22 cellular contexts compared by ENCODE assay signal in the genomic region with DNA sequence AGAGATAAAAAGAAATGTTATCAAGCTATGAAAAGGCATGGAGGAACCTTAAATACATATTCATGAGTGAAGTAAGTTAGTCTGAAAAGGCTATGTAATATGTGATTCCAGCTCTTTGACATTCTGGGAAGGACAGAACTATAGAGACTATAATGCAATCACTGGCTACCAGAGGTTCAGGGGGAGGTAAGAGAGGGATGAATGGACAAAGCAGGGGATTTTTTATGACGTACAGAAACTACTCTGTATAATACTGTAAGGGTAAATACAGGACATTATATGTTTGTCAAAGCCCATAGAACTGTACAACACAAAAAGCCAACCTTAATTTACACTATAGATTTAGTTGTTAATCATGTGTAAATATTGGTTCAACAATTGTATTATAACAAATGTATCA. TPM values are rescaled to one million over a fixed set of nuclear protein-coding genes. Genes with fewer than 3 reads are reported as not detected.
A peak's percentile ranks its signal among the peaks of the same experiment; 100 is the strongest.
DNase-seq lines count a peak whose midpoint lies in the region; ATAC-seq and TF ChIP-seq lines count a peak whose summit lies in the region.
"Had no signal": no experiment of that assay in that cellular context is flagged by ENCODE, and none has a peak within 500 bp of the region (broad histone marks: within the 10 kb centered on the region; RNA-seq: fewer than 3 reads in every experiment).

No MANE protein-coding gene starts in this region.

- H3K4me1 ChIP-seq in Karpas-422 (ENCODE audit: low read length) (peaks cover 86% of the 10 kb centered on the region), HAP-1 (no peaks in the 10 kb centered on the region)

- peak overlapping the region; percentile 82 for H3K27ac ChIP-seq in Karpas-422 (ENCODE audit: low read length)

- in situ Hi-C loops in HAP-1 (cut with MboI; ENCODE audit: low sequenced_read_pairs) = no loop called here

- POLR2A ChIA-PET in activated B cell treated with CpG ODN at 0.5 μM for 24 hours (lab: Charles Lee) = interaction anchor here (0.5 to 1.0 kb wide), 2 partner anchors 29 to 1428 kb away, joined by 3 read pairs; no protein-coding TSS in a partner anchor

- peaks cover 57% of the 10 kb centered on the region for H3K4me1 Mint-ChIP-seq in activated B cell treated with CpG ODN at 0.5 μM for 24 hours

- DNase-seq in Karpas-422 (no peak), activated B cell treated with CpG ODN at 0.5 μM for 24 hours (no peak), NK-92 (lab: John Stamatoyannopoulos, UW; ENCODE audit: unreplicated experiment) (no peak), Kasumi-1 (lab: John Stamatoyannopoulos, UW) (no peak), HAP-1 (ENCODE audit: low spot score in 2 of 2) (no peak)
- DNase-seq: ACHN; AML-193; CD4-positive, CD25-positive, alpha-beta regulatory T cell; DMS79; NCI-H1417 treated with DMSO at 0.1 percent for 48 hours; NCI-H2029; NCI-H2171; NCI-H446; NCI-H82; Right ventricle myocardium superior; SK-N-SH; T-helper 1 cell; T1000 had no signal

- H3K4me3 ChIP-seq in Karpas-422 (ENCODE audit: low read length) (no peak overlapping the region), HAP-1 (no peak overlapping the region)

- no peak overlapping the region for H3K9ac ChIP-seq in Karpas-422 (ENCODE audit: low read length)
- H3K9ac ChIP-seq: SK-N-SH had no signal

- peak; percentile 83 for ATAC-seq in GM18868 (IDR thresholded peaks at IDR 0.05; ENCODE audit: unreplicated experiment)
- ATAC-seq in HG02588 (IDR thresholded peaks at IDR 0.05; ENCODE audit: unreplicated experiment) = peak; percentile 54
- ATAC-seq in activated B cell treated with CpG ODN at 0.5 μM for 24 hours (ENCODE audit: low read depth) = peak; percentile 54
- ATAC-seq in HG03565 (IDR thresholded peaks at IDR 0.05; ENCODE audit: unreplicated experiment) = no peak
- ATAC-seq: HCT116 had no signal

- H3K36me3 Mint-ChIP-seq in activated B cell treated with CpG ODN at 0.5 μM for 24 hours (ENCODE audit: low read depth) = peaks cover 27% of the 10 kb centered on the region

- no peak for TF ChIP-seq CTCF in activated B cell treated with CpG ODN at 0.5 μM for 24 hours (IDR thresholded peaks at IDR 0.05)

- H3K79me2 ChIP-seq in Karpas-422 (ENCODE audit: low read length) = peaks cover 95% of the 10 kb centered on the region

- peak overlapping the region; percentile 30 for H3K27ac Mint-ChIP-seq in activated B cell treated with CpG ODN at 0.5 μM for 24 hours
- H3K27ac Mint-ChIP-seq: CD4-positive, CD25-positive, alpha-beta regulatory T cell had no signal

- H3K27me3 Mint-ChIP-seq in activated B cell treated with CpG ODN at 0.5 μM for 24 hours = no peaks in the 10 kb centered on the region
- H3K27me3 Mint-ChIP-seq: CD4-positive, CD25-positive, alpha-beta regulatory T cell had no signal

- H3K9me3 Mint-ChIP-seq in activated B cell treated with CpG ODN at 0.5 μM for 24 hours = peaks cover 15% of the 10 kb centered on the region

- peaks cover 12% of the 10 kb centered on the region for H3K36me3 ChIP-seq in Karpas-422 (ENCODE audit: insufficient read depth, low read length)
- no peaks in the 10 kb centered on the region for H3K36me3 ChIP-seq in HAP-1 (replicated peaks)

- intact Hi-C loops in activated B cell treated with CpG ODN at 0.5 μM for 24 hours (cut with micrococcal nuclease) = no loop called here

- H3K9me2 ChIP-seq in Karpas-422 (replicated peaks; ENCODE audit: insufficient read depth, low read length) = no peaks in the 10 kb centered on the region
- H3K9me2 ChIP-seq: SK-N-SH had no signal

- no peaks in the 10 kb centered on the region for H3K9me3 ChIP-seq in Karpas-422 (ENCODE audit: low read length)
- no peaks in the 10 kb centered on the region for H3K9me3 ChIP-seq in HAP-1

- H3K27me3 ChIP-seq in Karpas-422 (ENCODE audit: low read length) = no peaks in the 10 kb centered on the region
- no peaks in the 10 kb centered on the region for H3K27me3 ChIP-seq in HAP-1 (ENCODE audit: low read depth)

- H3K4me3 Mint-ChIP-seq in activated B cell treated with CpG ODN at 0.5 μM for 24 hours = no peak overlapping the region
- H3K4me3 Mint-ChIP-seq: CD4-positive, CD25-positive, alpha-beta regulatory T cell had no signal

- CTCF ChIA-PET in activated B cell treated with CpG ODN at 0.5 μM for 24 hours (lab: Charles Lee) = interaction anchor here (1.0 to 1.4 kb wide), 2 partner anchors 10 to 113 kb away, joined by 3 to 4 read pairs; no protein-coding TSS in a partner anchor

- H3K4me2 ChIP-seq in Karpas-422 (ENCODE audit: low read depth, low read length, poor library complexity, severe bottlenecking) = peak overlapping the region; percentile 24
- H3K4me2 ChIP-seq: SK-N-SH had no signal

- H4K20me1 ChIP-seq in Karpas-422 (ENCODE audit: insufficient read depth, low read depth, low read length) = no peaks in the 10 kb centered on the region

- H2AFZ ChIP-seq in Karpas-422 (ENCODE audit: low read length) = no peak overlapping the region

RNA-seq across cellular contexts. Expression of a gene that starts 46.1 kb away (rescaled TPM):
- total RNA-seq in Karpas-422 (2014; rRNA removed; shearing (Covaris generic); ENCODE audit: low replicate concordance) = 42.0 and 58.9 TPM in 2 replicates
- total RNA-seq in activated B cell treated with CpG ODN at 0.5 μM for 24 hours = 46.0 and 54.2 TPM in 2 replicates
